In the genomic region with DNA sequence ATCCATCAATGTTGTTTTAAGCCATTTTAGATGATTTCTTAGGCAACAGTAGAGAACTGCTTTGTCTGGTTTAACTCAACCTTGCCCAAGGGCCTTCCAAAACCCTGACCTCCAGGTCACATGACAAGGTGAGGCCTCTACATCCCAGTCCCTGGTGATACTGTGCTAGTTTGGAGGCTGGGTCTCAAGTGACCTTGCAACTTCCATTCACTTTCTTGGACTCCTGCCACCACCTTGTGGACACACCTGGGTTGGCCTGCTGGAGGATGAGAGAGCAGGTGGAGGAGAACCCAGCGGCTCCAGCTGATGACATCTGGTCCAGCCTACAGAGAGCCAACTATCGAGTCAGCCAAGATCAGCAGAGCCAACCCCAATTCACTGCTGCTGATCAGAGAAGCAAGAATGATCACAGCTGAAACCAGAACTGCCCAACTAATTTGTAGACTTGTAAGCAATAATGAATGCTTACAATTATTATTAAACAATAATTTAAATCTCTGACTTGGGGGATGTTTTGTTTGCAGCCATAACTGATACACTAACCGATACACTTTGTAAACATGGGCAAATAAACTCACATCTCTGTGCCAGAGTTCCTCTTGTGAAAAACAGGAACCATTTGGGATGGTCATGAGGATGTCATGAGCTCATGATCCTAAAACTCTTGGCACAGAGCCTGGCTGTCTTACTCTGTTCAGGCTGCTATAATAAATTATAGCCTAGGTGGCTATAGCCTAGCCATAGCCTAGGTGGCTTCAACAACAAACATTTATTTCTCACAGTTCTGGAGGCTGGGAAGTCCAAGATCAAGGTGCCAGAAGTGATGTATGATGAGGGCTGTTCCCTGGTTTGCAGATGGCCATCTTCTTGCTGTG, we compare ENCODE assay signal across 8 cellular contexts. TPM values are rescaled to one million over a fixed set of nuclear protein-coding genes. Genes with fewer than 3 reads are reported as not detected.
DNase-seq lines count a peak whose midpoint lies in the region; ATAC-seq and TF ChIP-seq lines count a peak whose summit lies in the region.

No MANE protein-coding gene starts in this region.

- no peak overlapping the region for H2AK5ac ChIP-seq in H9 (ENCODE audit: insufficient read length, low read length)

- no peak overlapping the region for H3K4me3 ChIP-seq in CD8-positive, alpha-beta memory T cell (ENCODE audit: low read length)

- no peak for TF ChIP-seq POLR2A in erythroblast (IDR thresholded peaks at IDR 0.05; ENCODE audit: low read length)

- H3K14ac ChIP-seq in H9 (ENCODE audit: insufficient read depth, low read length): no peak overlapping the region

- no peak overlapping the region for H3K18ac ChIP-seq in H9 (ENCODE audit: insufficient read length, low read depth, low read length)

- H2BK15ac ChIP-seq in H9 (ENCODE audit: low read depth, low read length): no peak overlapping the region

- H4K5ac ChIP-seq in H9 (ENCODE audit: insufficient read length, low read depth, low read length): no peak overlapping the region

- H4K20me1 ChIP-seq in H9 (ENCODE audit: control insufficient read depth, insufficient read depth, insufficient read length): no peaks in the 10 kb centered on the region

- H3K23ac ChIP-seq in H9 (ENCODE audit: insufficient read length, low read depth, low read length): no peak overlapping the region

- H3K9me3 Mint-ChIP-seq in CD8-positive, alpha-beta memory T cell: no peaks in the 10 kb centered on the region
- peaks cover 7 to 13% of the 10 kb centered on the region in 2 experiments for H3K9me3 Mint-ChIP-seq in H9
- peaks cover 16% of the 10 kb centered on the region for H3K9me3 Mint-ChIP-seq in activated CD4-positive, alpha-beta memory T cell treated with anti-CD3 and anti-CD28 coated beads for 36 hours

- intact Hi-C loops in activated CD4-positive, alpha-beta memory T cell treated with anti-CD3 and anti-CD28 coated beads for 36 hours (cut with micrococcal nuclease): loop anchor here (2.0 to 10.0 kb wide), 3 partner anchors 30 to 222 kb away; no protein-coding TSS in a partner anchor

- H3K4me2 ChIP-seq in H9 (ENCODE audit: insufficient read depth, insufficient read length, low read length): no peak overlapping the region

- POLR2A ChIA-PET in CD8-positive, alpha-beta memory T cell (lab: Charles Lee): interaction anchor here (0.7 kb wide), 1 partner anchor 23 kb away, joined by 4 read pairs; no protein-coding TSS in a partner anchor
- POLR2A ChIA-PET in activated CD4-positive, alpha-beta memory T cell treated with anti-CD3 and anti-CD28 coated beads for 36 hours (lab: Charles Lee): interaction anchor here (1.1 kb wide), 1 partner anchor 63 kb away, joined by 3 read pairs; no protein-coding TSS in a partner anchor

- no peaks in the 10 kb centered on the region for H3K9me3 ChIP-seq in CD8-positive, alpha-beta memory T cell (ENCODE audit: low read length)
- no peaks in the 10 kb centered on the region for H3K9me3 ChIP-seq in H9 (ENCODE audit: control insufficient read depth, low read depth, low read length)

- CTCF ChIA-PET in CD8-positive, alpha-beta memory T cell (lab: Charles Lee): interaction anchor here (0.7 to 2.5 kb wide), 14 partner anchors 8 to 107 kb away, joined by 3 to 14 read pairs (median 4); partner anchors contain the start of genes FAM187B and FXYD5
- CTCF ChIA-PET in activated CD4-positive, alpha-beta memory T cell treated with anti-CD3 and anti-CD28 coated beads for 36 hours (lab: Charles Lee): interaction anchor here (0.8 to 3.2 kb wide), 5 partner anchors 35 to 154 kb away, joined by 3 to 17 read pairs (median 3); no protein-coding TSS in a partner anchor

- no peak overlapping the region for H4K8ac ChIP-seq in H9 (replicated peaks; ENCODE audit: insufficient read length, low read depth, low read length)

- H2BK5ac ChIP-seq in H9 (ENCODE audit: insufficient read length, low read length): no peak overlapping the region

- no peak overlapping the region for H3K4me3 Mint-ChIP-seq in CD8-positive, alpha-beta memory T cell
- no peak overlapping the region for H3K4me3 Mint-ChIP-seq in H9
- no peak overlapping the region for H3K4me3 Mint-ChIP-seq in activated CD4-positive, alpha-beta memory T cell treated with anti-CD3 and anti-CD28 coated beads for 36 hours

- peak overlapping the region; percentile 52 to 100 (median 88) for H3K27ac Mint-ChIP-seq in CD8-positive, alpha-beta memory T cell
- H3K27ac Mint-ChIP-seq in H9: no peak overlapping the region
- peak overlapping the region; percentile 92 for H3K27ac Mint-ChIP-seq in activated CD4-positive, alpha-beta memory T cell treated with anti-CD3 and anti-CD28 coated beads for 36 hours

- ATAC-seq in GM19328 (IDR thresholded peaks at IDR 0.05; ENCODE audit: unreplicated experiment) (no peak), HG03565 (IDR thresholded peaks at IDR 0.05; ENCODE audit: unreplicated experiment) (no peak)

- H3T11ph ChIP-seq in H9 (ENCODE audit: low read length): no peak overlapping the region

- TF ChIP-seq CTCF in H9 (conservative IDR thresholded peaks at IDR 0.05): peak; percentile 52; the same call in 2 of the 3 replicates

- no peaks in the 10 kb centered on the region for H3K23me2 ChIP-seq in H9 (ENCODE audit: insufficient read length, low read depth, low read length, poor library complexity, severe bottlenecking)

- H4K91ac ChIP-seq in H9 (ENCODE audit: insufficient read length, low read depth, low read length): no peak overlapping the region

- H3K79me2 ChIP-seq in H9 (ENCODE audit: insufficient read depth, low read length): no peaks in the 10 kb centered on the region

- no peak overlapping the region for H3K9ac ChIP-seq in H9 (ENCODE audit: extremely low read depth, insufficient read length, low read length)

- no peaks in the 10 kb centered on the region for H3K79me1 ChIP-seq in H9 (ENCODE audit: insufficient read depth, low read depth, low read length, poor library complexity, severe bottlenecking)

- no peak overlapping the region for H2BK120ac ChIP-seq in H9 (ENCODE audit: low read depth, low read length, poor library complexity, severe bottlenecking)

- H2BK12ac ChIP-seq in H9 (ENCODE audit: insufficient read length, low read depth, low read length): no peak overlapping the region

- H3K4me1 Mint-ChIP-seq in CD8-positive, alpha-beta memory T cell: peaks cover 43 to 59% (median 56%) of the 10 kb centered on the region in 3 donors
- peaks cover 14 to 15% of the 10 kb centered on the region in 2 experiments for H3K4me1 Mint-ChIP-seq in H9
- H3K4me1 Mint-ChIP-seq in activated CD4-positive, alpha-beta memory T cell treated with anti-CD3 and anti-CD28 coated beads for 36 hours (ENCODE audit: low read depth): peaks cover 60% of the 10 kb centered on the region

- DNase-seq in CD8-positive, alpha-beta memory T cell: peak in 4 of 5 donors; percentile 17 to 65 (median 38)
- DNase-seq in H9 (peak; percentile 56), islet precursor cell (peak; percentile 52), UCSD-AML1 (lab: John Stamatoyannopoulos, UW; ENCODE audit: unreplicated experiment) (no peak), erythroblast (lab: John Stamatoyannopoulos, UW) (no peak)
- peak; percentile 74 for DNase-seq in activated CD4-positive, alpha-beta memory T cell treated with anti-CD3 and anti-CD28 coated beads for 36 hours

- H3K27ac ChIP-seq in CD8-positive, alpha-beta memory T cell (ENCODE audit: low read depth, low read length): no peak overlapping the region
- no peak overlapping the region for H3K27ac ChIP-seq in H9 (ENCODE audit: insufficient read length, low read depth, low read length)

- H3K27me3 ChIP-seq in CD8-positive, alpha-beta memory T cell (ENCODE audit: insufficient read depth, low read length, poor library complexity, severe bottlenecking): no peaks in the 10 kb centered on the region
- no peaks in the 10 kb centered on the region for H3K27me3 ChIP-seq in H9 (ENCODE audit: insufficient read depth, low read length)

- H3K56ac ChIP-seq in H9 (ENCODE audit: insufficient read length, low read depth, low read length): no peak overlapping the region

- WGBS in H9 (ENCODE audit: extremely low coverage, insufficient read length, low lambda C conversion rate): no CpG with 5 or more reads among the region's 3 CpGs

- no peak overlapping the region for H2AFZ ChIP-seq in H9 (ENCODE audit: low read length)

- H3K4me1 ChIP-seq in CD8-positive, alpha-beta memory T cell (ENCODE audit: insufficient read depth, low read length): peaks cover 57% of the 10 kb centered on the region
- H3K4me1 ChIP-seq in H9 (ENCODE audit: insufficient read depth, low read length): 0 out of 2 replicates have a peak, but pooled peaks cover 2% of the 10 kb centered on the region

- peaks cover 0 to 10% (median 3%) of the 10 kb centered on the region in 3 donors for H3K36me3 Mint-ChIP-seq in CD8-positive, alpha-beta memory T cell
- H3K36me3 Mint-ChIP-seq in H9 (ENCODE audit: insufficient read depth in 1 of 3, low read depth in 3 of 3): peaks cover 0 to 5% (median 5%) of the 10 kb centered on the region in 3 experiments; a peak in 5 of 7 replicates
- no peaks in the 10 kb centered on the region for H3K36me3 Mint-ChIP-seq in activated CD4-positive, alpha-beta memory T cell treated with anti-CD3 and anti-CD28 coated beads for 36 hours

- H2BK20ac ChIP-seq in H9 (ENCODE audit: low read depth, low read length, poor library complexity, severe bottlenecking): no peak overlapping the region

- H3K4ac ChIP-seq in H9 (ENCODE audit: low read depth, low read length): no peak overlapping the region

- H3K27me3 Mint-ChIP-seq in CD8-positive, alpha-beta memory T cell: peaks cover 0 to 4% of the 10 kb centered on the region in 2 donors
- H3K27me3 Mint-ChIP-seq in H9 (ENCODE audit: low read depth): peaks cover 4% of the 10 kb centered on the region
- H3K27me3 Mint-ChIP-seq in activated CD4-positive, alpha-beta memory T cell treated with anti-CD3 and anti-CD28 coated beads for 36 hours: no peaks in the 10 kb centered on the region

- H3K36me3 ChIP-seq in CD8-positive, alpha-beta memory T cell (ENCODE audit: insufficient read depth, low read length): no peaks in the 10 kb centered on the region

RNA-seq across cellular contexts. Expression of gene FAM187B, which starts 11.5 kb away (rescaled TPM):
- not detected for total RNA-seq in CD8-positive, alpha-beta memory T cell
- polyA plus RNA-seq in CD8-positive, alpha-beta memory T cell: not detected
- not detected in 2 replicates for total RNA-seq in H9 (2021)
- total RNA-seq in activated CD4-positive, alpha-beta memory T cell treated with anti-CD3 and anti-CD28 coated beads for 36 hours: under 1 TPM in 1 of 2 experiments, not detected in 1; 0.19 TPM

RNA-seq across cellular contexts. Expression of gene LSR, which starts 31.7 kb away (rescaled TPM):
- total RNA-seq in CD8-positive, alpha-beta memory T cell: 10 to 100 TPM; 23.5 to 27.5 TPM
- polyA plus RNA-seq in CD8-positive, alpha-beta memory T cell: 77.8 TPM
- total RNA-seq in H9 (2021): 151 and 152 TPM in 2 replicates
- 10 to 100 TPM; 25.4 to 28.7 TPM for total RNA-seq in activated CD4-positive, alpha-beta memory T cell treated with anti-CD3 and anti-CD28 coated beads for 36 hours

RNA-seq across cellular contexts. Expression of gene USF2, which starts 51.7 kb away (rescaled TPM):
- 100 to 1,000 TPM; 125 to 132 TPM for total RNA-seq in CD8-positive, alpha-beta memory T cell
- 9.2 TPM for polyA plus RNA-seq in CD8-positive, alpha-beta memory T cell
- total RNA-seq in H9 (2021): 113 and 123 TPM in 2 replicates
- total RNA-seq in activated CD4-positive, alpha-beta memory T cell treated with anti-CD3 and anti-CD28 coated beads for 36 hours: 100 to 1,000 TPM; 117 to 121 TPM

Comparison
In these comparisons a context has a peak if more than half of its experiments do, and no peak if none do; other contexts are left out.
1. DNase-seq: peak in CD8-positive, alpha-beta memory T cell (4 of 5), H9 (single experiment), activated CD4-positive, alpha-beta memory T cell treated with anti-CD3 and anti-CD28 coated beads for 36 hours (single experiment) and islet precursor cell (single experiment); none in UCSD-AML1 (single experiment) and erythroblast (0 of 2).
2. H3K27ac Mint-ChIP-seq: peak in CD8-positive, alpha-beta memory T cell (8 of 8) and activated CD4-positive, alpha-beta memory T cell treated with anti-CD3 and anti-CD28 coated beads for 36 hours (single experiment); none in H9 (0 of 3).